ENCODE assay signal across 21 cellular contexts in genomic region chr9:38033956-38034355, GRCh38. TPM values are rescaled to one million over a fixed set of nuclear protein-coding genes. Genes with fewer than 3 reads are reported as not detected.
DNase-seq lines count a peak whose midpoint lies in the region; ATAC-seq and TF ChIP-seq lines count a peak whose summit lies in the region.
"Had no signal": no experiment of that assay in that cellular context is flagged by ENCODE, and none has a peak within 500 bp of the region (broad histone marks: within the 10 kb centered on the region; RNA-seq: fewer than 3 reads in every experiment).

No MANE protein-coding gene starts in this region.

- H3K9me3 ChIP-seq in Karpas-422 (ENCODE audit: low read length): no peaks in the 10 kb centered on the region
- H3K9me3 ChIP-seq: BE2C, SK-N-SH had no signal

- H3K9ac ChIP-seq in Karpas-422 (ENCODE audit: low read length): no peak overlapping the region
- H3K9ac ChIP-seq: SK-N-SH had no signal

- H3K36me3 ChIP-seq in Karpas-422 (ENCODE audit: insufficient read depth, low read length): no peaks in the 10 kb centered on the region
- H3K36me3 ChIP-seq: BE2C had no signal

- H3K4me1 ChIP-seq in Karpas-422 (ENCODE audit: low read length): peaks cover 100% of the 10 kb centered on the region

- H3K4me3 ChIP-seq in Karpas-422 (ENCODE audit: low read length): no peak overlapping the region

- H3K9me3 Mint-ChIP-seq in type B pancreatic cell: no peaks in the 10 kb centered on the region

- no peaks in the 10 kb centered on the region for H3K36me3 Mint-ChIP-seq in type B pancreatic cell

- no peaks in the 10 kb centered on the region for H3K9me2 ChIP-seq in Karpas-422 (replicated peaks; ENCODE audit: insufficient read depth, low read length)
- H3K9me2 ChIP-seq: SK-N-SH had no signal

- H3K27me3 ChIP-seq in Karpas-422 (ENCODE audit: low read length): no peaks in the 10 kb centered on the region
- H3K27me3 ChIP-seq: BE2C had no signal

- no peak overlapping the region for H3K4me2 ChIP-seq in Karpas-422 (ENCODE audit: low read depth, low read length, poor library complexity, severe bottlenecking)
- H3K4me2 ChIP-seq: SK-N-SH had no signal

- TF ChIP-seq CTCF in VCaP (conservative IDR thresholded peaks at IDR 0.05): no peak
- no peak for TF ChIP-seq CTCF in type B pancreatic cell (conservative IDR thresholded peaks at IDR 0.05)

- H3K27me3 Mint-ChIP-seq in type B pancreatic cell: no peaks in the 10 kb centered on the region

- peak overlapping the region; percentile 90 for H3K27ac ChIP-seq in Karpas-422 (ENCODE audit: low read length)
- peak overlapping the region; percentile 99 for H3K27ac ChIP-seq in VCaP

- peaks cover 97% of the 10 kb centered on the region for H3K79me2 ChIP-seq in Karpas-422 (ENCODE audit: low read length)

- peaks cover 31% of the 10 kb centered on the region for H3K4me1 Mint-ChIP-seq in type B pancreatic cell (ENCODE audit: unreplicated experiment)

- peak; percentile 57 for ATAC-seq in left colon
- no peak for ATAC-seq in HG02870 (IDR thresholded peaks at IDR 0.05; ENCODE audit: unreplicated experiment)
- no peak for ATAC-seq in HG03280 (IDR thresholded peaks at IDR 0.05; ENCODE audit: unreplicated experiment)

- no peak overlapping the region for H3K4me3 Mint-ChIP-seq in type B pancreatic cell

- DNase-seq in Karpas-422 (no peak), left colon (no peak), type B pancreatic cell (ENCODE audit: extremely low spot score, unreplicated experiment) (no peak), hepatic stellate cell (ENCODE audit: low spot score) (no peak)
- DNase-seq: BE2C, EL, GF-D8, MV-4-11, NCI-H1105 treated with DMSO at 0.1 percent for 48 hours, NCI-H1694, NCI-H2081, NCI-H2171, NCI-H345, NCI-H524 treated with DMSO at 0.1 percent for 48 hours, NCI-H82, RPMI8226, SIG-M5, SK-N-SH had no signal

- intact Hi-C loops in left colon (cut with DNase I, micrococcal nuclease): no loop called here

- no peaks in the 10 kb centered on the region for H4K20me1 ChIP-seq in Karpas-422 (ENCODE audit: insufficient read depth, low read depth, low read length)

- no peak overlapping the region for H2AFZ ChIP-seq in Karpas-422 (ENCODE audit: low read length)

- peak overlapping the region; percentile 34 for H3K27ac Mint-ChIP-seq in type B pancreatic cell

RNA-seq across cellular contexts. Expression of gene SHB, which starts 35.1 kb away (rescaled TPM):
- 27.1 and 42.8 TPM in 2 replicates for total RNA-seq in Karpas-422 (2014; rRNA removed; shearing (Covaris generic); ENCODE audit: low replicate concordance)
- total RNA-seq in left colon: 10 to 100 TPM; 19.6 to 26.2 TPM
- total RNA-seq in type B pancreatic cell (ENCODE audit: low replicate concordance): 14.4 and 20.0 TPM in 2 replicates
